In genomic region chr20:45962031-45962755, GRCh38 we compare ENCODE assay signal across 15 cellular contexts. TPM values are rescaled to one million over a fixed set of nuclear protein-coding genes. Genes with fewer than 3 reads are reported as not detected.
A peak's percentile ranks its signal among the peaks of the same experiment; 100 is the strongest.
DNase-seq lines count a peak whose midpoint lies in the region; ATAC-seq, FAIRE-seq and TF ChIP-seq lines count a peak whose summit lies in the region.
"Had no signal": no experiment of that assay in that cellular context is flagged by ENCODE, and none has a peak within 500 bp of the region (broad histone marks: within the 10 kb centered on the region; RNA-seq: fewer than 3 reads in every experiment).

No MANE protein-coding gene starts in this region.

- no peak for TF ChIP-seq EP300 in K562 (IDR thresholded peaks at IDR 0.05; ENCODE audit: low read length)

- H3K79me2 ChIP-seq in K562 (ENCODE audit: control insufficient read depth, insufficient read depth, low read length): no peaks in the 10 kb centered on the region

- in situ Hi-C loops in K562 (cut with MboI): loop anchor here (5.0 kb wide), 1 partner anchor 165 kb away; no protein-coding TSS in a partner anchor

- intact Hi-C loops in K562 (cut with micrococcal nuclease) (loop anchor here (5.0 kb wide), 1 partner anchor 70 kb away; the partner anchor contains the start of genes CTSA and NEURL2), sciatic nerve (cut with DNase I) (no loop called here)

- H3K9me3 ChIP-seq in K562 (replicated peaks; ENCODE audit: control insufficient read depth, insufficient read depth, low read depth, low read length): no peaks in the 10 kb centered on the region

- no peak overlapping the region for H3K27ac ChIP-seq in K562 (ENCODE audit: extremely low read depth, low read depth, low read length)
- H3K27ac ChIP-seq: tibial nerve had no signal

- 90% methylated on average over 25 of the region's 26 CpGs for WGBS in K562 (ENCODE audit: insufficient coverage, low coverage, missing lambda C conversion rate)

- no TSS peak for BruUV-seq in K562 (replicated peaks; lab: Mats Ljungman, UMichigan)

- H3K9me1 ChIP-seq in K562 (ENCODE audit: control insufficient read depth, insufficient read depth, low read length): no peaks in the 10 kb centered on the region

- H2AFZ ChIP-seq in K562 (ENCODE audit: low read depth, low read length): no peak overlapping the region

- no peak overlapping the region for H3K4me3 ChIP-seq in K562
- H3K4me3 ChIP-seq: tibial nerve had no signal

- TF ChIP-seq POLR2A in K562 (conservative IDR thresholded peaks at IDR 0.05): no peak

- H3K4me1 ChIP-seq in K562 (replicated peaks in 1 of 2; ENCODE audit: control insufficient read depth in 2 of 2, insufficient read depth in 2 of 2, low read length in 2 of 2): peaks cover 0 to 16% of the 10 kb centered on the region in 2 experiments; a peak in 2 of 5 replicates
- H3K4me1 ChIP-seq: tibial nerve had no signal

- no peak for ATAC-seq in K562
- no peak for ATAC-seq in sciatic nerve

- no peak overlapping the region for H3K4me2 ChIP-seq in K562 (ENCODE audit: insufficient read depth, low read length)

- peaks cover 83% of the 10 kb centered on the region; the same call in 2 of the 3 replicates for H3K36me3 ChIP-seq in K562 (ENCODE audit: control insufficient read depth, insufficient read depth, low read length)

- TF ChIP-seq CTCF in K562 (IDR thresholded peaks at IDR 0.05 in 2 of 3, conservative IDR thresholded peaks at IDR 0.05 in 1 of 3; ENCODE audit: insufficient read depth in 2 of 3, low read depth in 1 of 3, low read length in 3 of 3): no peak

- CTCF ChIA-PET in K562 (lab: Yijun Ruan, JAX; ENCODE audit: low intra/inter-chr PET ratio): interaction anchor here (1.1 to 2.8 kb wide), 4 partner anchors 29 to 163 kb away, joined by 3 to 13 read pairs (median 8); no protein-coding TSS in a partner anchor

- POLR2A ChIA-PET in K562 (lab: Yijun Ruan, JAX): interaction anchor here (1.0 to 4.3 kb wide), 4 partner anchors 8 to 163 kb away, joined by 3 to 20 read pairs (median 8); no protein-coding TSS in a partner anchor

- FAIRE-seq in HTR-8/SVneo (lab: Jason Lieb, UNC): peak; percentile 86
- FAIRE-seq in K562 (lab: Jason Lieb, UNC): no peak

- H3K9ac ChIP-seq in K562 (ENCODE audit: insufficient read depth in 1 of 2, low read depth in 2 of 2, low read length in 2 of 2): peak overlapping the region in 1 of 2 experiments; percentile 32; a peak in 1 of 4 replicates

- H4K20me1 ChIP-seq in K562 (replicated peaks; ENCODE audit: control insufficient read depth, insufficient read depth, low read length): peaks cover 6% of the 10 kb centered on the region; the same call in 1 of the 2 replicates

- no peak for TF ChIP-seq RAD21 in K562 (CRISPR knock-in tag; conservative IDR thresholded peaks at IDR 0.05 in 1 of 2, IDR thresholded peaks at IDR 0.05 in 1 of 2)

- no peaks in the 10 kb centered on the region for H3K27me3 ChIP-seq in K562 (ENCODE audit: control insufficient read depth in 2 of 2, insufficient read depth in 2 of 2, low read length in 2 of 2)
- H3K27me3 ChIP-seq: tibial nerve had no signal

- no peak for DNase-seq in HTR-8/SVneo (ENCODE audit: insufficient read length, low spot score)
- DNase-seq in K562 (ENCODE audit: extremely low read depth in 1 of 4, low spot score in 3 of 4): no peak
- DNase-seq in sciatic nerve (ENCODE audit: low spot score): peak; percentile 49
- DNase-seq in OCI-M1 (lab: John Stamatoyannopoulos, UW): no peak
- no peak for DNase-seq in NCI-H526 (lab: John Stamatoyannopoulos, UW)
- no peak for DNase-seq in MV-4-11 (lab: John Stamatoyannopoulos, UW)
- DNase-seq: activated CD4-positive, alpha-beta T cell treated with anti-CD3 and anti-CD28 coated beads for 36 hours; activated naive CD8-positive, alpha-beta T cell treated with anti-CD3 and anti-CD28 coated beads for 36 hours; CD8-positive, alpha-beta T cell; NCI-H1417 treated with DMSO at 0.1 percent for 48 hours; NCI-H524 treated with DMSO at 0.1 percent for 48 hours; stimulated activated CD4-positive, alpha-beta T cell treated with anti-CD3 and anti-CD28 coated beads, Interleukin-2, amount 100 ng/mL, for 24 hours had no signal

RNA-seq across cellular contexts. Expression of gene ZNF335, which starts 9.8 kb away (rescaled TPM):
- total RNA-seq in K562 (2011; cell fraction: chromatin; rRNA removed; ENCODE audit: low replicate concordance): 44.9 and 117 TPM in 2 replicates
- 57.4 and 66.4 TPM in 2 replicates for total RNA-seq in K562 (2011; cell fraction: nucleolus; rRNA removed)
- 50.4 and 55.9 TPM in 2 replicates for total RNA-seq in K562 (2011; cell fraction: nucleoplasm; rRNA removed)
- 11.6 and 14.0 TPM in 2 replicates for total RNA-seq in K562 (2014; rRNA removed)
- 3.3 and 4.3 TPM in 2 replicates for total RNA-seq in K562 (2014; rRNA removed; fragmentation: Illumina TruSeq; extraction: Trizol)
- 7.6 and 7.7 TPM in 2 replicates for total RNA-seq in K562 (2015; rRNA removed; fragmentation: Illumina TruSeq; extraction: Trizol)
- 13.8 and 16.0 TPM in 2 replicates for total RNA-seq in K562 (2021)
- 4.8 and 9.5 TPM in 2 replicates for polyA plus RNA-seq in K562 (2011; rRNA removed)
- polyA plus RNA-seq in K562 (2011; cell fraction: cytosol; rRNA removed): 5.6 and 9.3 TPM in 2 replicates
- 35.4 and 61.3 TPM in 2 replicates for polyA plus RNA-seq in K562 (2011; cell fraction: nucleus; rRNA removed)
- 8.2 and 13.0 TPM in 2 replicates for polyA plus RNA-seq in K562 (2012)
- 9.0 and 12.6 TPM in 2 replicates for polyA plus RNA-seq in K562 (2014; fragmentation: Illumina TruSeq; extraction: Trizol)
- under 1 TPM; 0.39 to 0.50 TPM for polyA plus RNA-seq in K562 (2014; fragmentation: Nextera tagmentation; extraction: Ambion mirVana)
- polyA plus RNA-seq in K562 (2014; rRNA removed): 10.4 and 13.2 TPM in 2 replicates
- polyA minus RNA-seq in K562 (2011; rRNA and poly(A)+ RNA removed): 8.5 and 9.4 TPM in 2 replicates
- 6.1 and 7.8 TPM in 2 replicates for polyA minus RNA-seq in K562 (2011; cell fraction: cytosol; rRNA and poly(A)+ RNA removed)
- polyA minus RNA-seq in K562 (2011; cell fraction: nucleus; rRNA and poly(A)+ RNA removed): 23.6 and 24.7 TPM in 2 replicates
- total RNA-seq in sciatic nerve: 22.3 TPM

RNA-seq across cellular contexts. Expression of gene PCIF1, which starts 27.7 kb away (rescaled TPM):
- 23.1 and 62.7 TPM in 2 replicates for total RNA-seq in K562 (2011; cell fraction: chromatin; rRNA removed; ENCODE audit: low replicate concordance)
- total RNA-seq in K562 (2011; cell fraction: nucleolus; rRNA removed): 46.3 and 47.2 TPM in 2 replicates
- 25.7 and 30.1 TPM in 2 replicates for total RNA-seq in K562 (2011; cell fraction: nucleoplasm; rRNA removed)
- total RNA-seq in K562 (2014; rRNA removed) (9.8 and 12.3 TPM in 2 replicates), K562 (2014; rRNA removed; fragmentation: Illumina TruSeq; extraction: Trizol) (7.7 and 9.6 TPM in 2 replicates), K562 (2015; rRNA removed; fragmentation: Illumina TruSeq; extraction: Trizol) (9.7 and 11.3 TPM in 2 replicates), K562 (2021) (29.4 and 30.0 TPM in 2 replicates), sciatic nerve (38.2 TPM)
- polyA plus RNA-seq in K562 (2011; rRNA removed) (11.1 and 15.3 TPM in 2 replicates), K562 (2014; fragmentation: Illumina TruSeq; extraction: Trizol) (27.8 and 33.7 TPM in 2 replicates), K562 (2014; fragmentation: Nextera tagmentation; extraction: Ambion mirVana) (10 to 100 TPM in 1 of 2 experiments, 1 to 10 TPM in 1; 5.8 to 12.9 TPM), K562 (2014; rRNA removed) (18.9 and 20.0 TPM in 2 replicates)
- polyA plus RNA-seq in K562 (2011; cell fraction: cytosol; rRNA removed): 20.6 and 30.6 TPM in 2 replicates
- 50.4 and 55.2 TPM in 2 replicates for polyA plus RNA-seq in K562 (2011; cell fraction: nucleus; rRNA removed)
- 25.3 and 34.4 TPM in 2 replicates for polyA plus RNA-seq in K562 (2012)
- polyA minus RNA-seq in K562 (2011; rRNA and poly(A)+ RNA removed): 10.7 and 11.1 TPM in 2 replicates
- 15.3 and 20.8 TPM in 2 replicates for polyA minus RNA-seq in K562 (2011; cell fraction: cytosol; rRNA and poly(A)+ RNA removed)
- polyA minus RNA-seq in K562 (2011; cell fraction: nucleus; rRNA and poly(A)+ RNA removed): 29.6 and 39.9 TPM in 2 replicates

RNA-seq across cellular contexts. Expression of gene MMP9, which starts 46.5 kb away (rescaled TPM):
- not detected in 2 replicates for total RNA-seq in K562 (2011; cell fraction: chromatin; rRNA removed; ENCODE audit: low replicate concordance)
- not detected in 2 replicates for total RNA-seq in K562 (2011; cell fraction: nucleolus; rRNA removed)
- not detected in 2 replicates for total RNA-seq in K562 (2011; cell fraction: nucleoplasm; rRNA removed)
- total RNA-seq in K562 (2014; rRNA removed) (0.04 TPM in 1 of 2 replicates, not detected in the other), K562 (2014; rRNA removed; fragmentation: Illumina TruSeq; extraction: Trizol) (not detected in 2 replicates), K562 (2015; rRNA removed; fragmentation: Illumina TruSeq; extraction: Trizol) (not detected in 2 replicates), K562 (2021) (not detected in 2 replicates), sciatic nerve (5.0 TPM)
- polyA plus RNA-seq in K562 (2011; rRNA removed) (not detected in 2 replicates), K562 (2014; fragmentation: Illumina TruSeq; extraction: Trizol) (not detected in 2 replicates), K562 (2014; fragmentation: Nextera tagmentation; extraction: Ambion mirVana) (not detected), K562 (2014; rRNA removed) (0.07 TPM in 1 of 2 replicates, not detected in the other)
- polyA plus RNA-seq in K562 (2011; cell fraction: cytosol; rRNA removed): 0.03 TPM in 1 of 2 replicates, not detected in the other
- not detected in 2 replicates for polyA plus RNA-seq in K562 (2011; cell fraction: nucleus; rRNA removed)
- 0.04 TPM in 1 of 2 replicates, not detected in the other for polyA plus RNA-seq in K562 (2012)
- not detected in 2 replicates for polyA minus RNA-seq in K562 (2011; rRNA and poly(A)+ RNA removed)
- not detected in 2 replicates for polyA minus RNA-seq in K562 (2011; cell fraction: cytosol; rRNA and poly(A)+ RNA removed)
- polyA minus RNA-seq in K562 (2011; cell fraction: nucleus; rRNA and poly(A)+ RNA removed): not detected in 2 replicates
- total RNA-seq: activated CD4-positive, alpha-beta T cell treated with anti-CD3 and anti-CD28 coated beads for 36 hours; activated T-helper 2 cell treated with anti-CD3 and anti-CD28 coated beads, Interferon-gamma antibody, Interleukin-2, Interleukin-4, amounts not matched to agents 10 μg/mL and 5 μg/mL and 100 μg/mL, durations not matched to agents 14 hours and 24 hours and 36 hours; mesothelial cell of epicardium had no signal

RNA-seq across cellular contexts. Expression of gene PLTP, which starts 50.2 kb away (rescaled TPM):
- 8.2 and 29.4 TPM in 2 replicates for total RNA-seq in K562 (2011; cell fraction: chromatin; rRNA removed; ENCODE audit: low replicate concordance)
- 32.4 and 37.9 TPM in 2 replicates for total RNA-seq in K562 (2011; cell fraction: nucleolus; rRNA removed)
- 20.8 and 24.0 TPM in 2 replicates for total RNA-seq in K562 (2011; cell fraction: nucleoplasm; rRNA removed)
- 18.6 and 28.2 TPM in 2 replicates for total RNA-seq in K562 (2014; rRNA removed)
- 5.5 and 9.1 TPM in 2 replicates for total RNA-seq in K562 (2014; rRNA removed; fragmentation: Illumina TruSeq; extraction: Trizol)
- 16.8 and 17.6 TPM in 2 replicates for total RNA-seq in K562 (2015; rRNA removed; fragmentation: Illumina TruSeq; extraction: Trizol)
- total RNA-seq in K562 (2021): 28.7 and 29.3 TPM in 2 replicates
- 12.2 and 24.1 TPM in 2 replicates for polyA plus RNA-seq in K562 (2011; rRNA removed)
- 41.5 and 45.1 TPM in 2 replicates for polyA plus RNA-seq in K562 (2011; cell fraction: cytosol; rRNA removed)
- 26.5 and 28.2 TPM in 2 replicates for polyA plus RNA-seq in K562 (2011; cell fraction: nucleus; rRNA removed)
- 30.0 and 78.8 TPM in 2 replicates for polyA plus RNA-seq in K562 (2012)
- 25.8 and 26.5 TPM in 2 replicates for polyA plus RNA-seq in K562 (2014; fragmentation: Illumina TruSeq; extraction: Trizol)
- 1 to 10 TPM; 2.8 to 6.6 TPM for polyA plus RNA-seq in K562 (2014; fragmentation: Nextera tagmentation; extraction: Ambion mirVana)
- 24.5 and 25.6 TPM in 2 replicates for polyA plus RNA-seq in K562 (2014; rRNA removed)
- 8.0 and 8.4 TPM in 2 replicates for polyA minus RNA-seq in K562 (2011; rRNA and poly(A)+ RNA removed)
- 11.8 and 17.6 TPM in 2 replicates for polyA minus RNA-seq in K562 (2011; cell fraction: cytosol; rRNA and poly(A)+ RNA removed)
- 8.2 and 11.1 TPM in 2 replicates for polyA minus RNA-seq in K562 (2011; cell fraction: nucleus; rRNA and poly(A)+ RNA removed)
- 95.4 TPM for total RNA-seq in sciatic nerve
- total RNA-seq: CD8-positive, alpha-beta T cell had no signal
